Comparison of ENCODE assay signal across 33 cellular contexts in the genomic region with DNA sequence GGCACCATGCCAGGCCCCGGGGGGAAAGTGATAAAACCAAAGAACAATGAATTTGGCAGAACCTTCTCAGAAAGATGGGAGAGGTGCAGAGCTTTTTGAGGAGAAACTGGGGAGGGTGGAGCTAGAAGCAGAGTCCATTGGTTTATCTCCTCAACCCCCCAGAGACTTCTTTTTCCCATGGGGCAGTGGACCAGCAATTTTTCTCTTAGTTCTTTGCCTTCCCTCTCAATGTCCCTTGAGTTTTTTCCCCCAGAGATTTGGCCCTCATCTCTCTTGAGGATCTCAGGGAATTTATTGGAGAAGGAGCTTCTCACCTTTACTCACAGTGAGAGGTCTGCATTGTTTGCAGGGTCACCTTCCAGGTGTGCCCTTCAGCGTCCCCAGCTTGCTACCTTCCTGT. TPM values are rescaled to one million over a fixed set of nuclear protein-coding genes. Genes with fewer than 3 reads are reported as not detected.
"Had no signal": no experiment of that assay in that cellular context is flagged by ENCODE, and none has a peak within 500 bp of the region (broad histone marks: within the 10 kb centered on the region; RNA-seq: fewer than 3 reads in every experiment).

No MANE protein-coding gene starts in this region.

- H3K27me3 Mint-ChIP-seq: progenitor cell of endocrine pancreas had no signal

- H3K4me1 ChIP-seq: left ventricle myocardium inferior, right lobe of liver, testis, thyroid gland, vagina had no signal

- H3K27ac ChIP-seq: left ventricle myocardium inferior, ovary, right atrium auricular region, right lobe of liver, stomach, testis, thyroid gland, transverse colon, upper lobe of left lung, vagina had no signal

- H3K4me3 Mint-ChIP-seq: memory B cell; naive thymus-derived CD4-positive, alpha-beta T cell; natural killer cell treated with Interleukin-12 subunit alpha and Interleukin-12 subunit beta and Interleukin-15 and Interleukin-18, amount 100 ng/mL, for 72 hours; stimulated activated naive B cell treated with anti-CD40 and anti-IgM and Interleukin-4, amounts not matched to agents 10 μg/mL and 1 μg/mL and 100 μg/mL, for 72 hours had no signal

- H3K27ac Mint-ChIP-seq: memory B cell; naive thymus-derived CD4-positive, alpha-beta T cell; natural killer cell treated with Interleukin-12 subunit alpha and Interleukin-12 subunit beta and Interleukin-15 and Interleukin-18, amount 100 ng/mL, for 72 hours; progenitor cell of endocrine pancreas; stimulated activated naive B cell treated with anti-CD40 and anti-IgM and Interleukin-4, amounts not matched to agents 10 μg/mL and 1 μg/mL and 100 μg/mL, for 72 hours had no signal

- H3K9me3 ChIP-seq: mucosa of descending colon, ovary, testis, thyroid gland, vagina had no signal

- DNase-seq: islet precursor cell; left ventricle myocardium inferior; midbrain; mucosa of descending colon; naive thymus-derived CD4-positive, alpha-beta T cell; ovary; right lobe of liver; stimulated activated CD4-positive, alpha-beta T cell treated with anti-CD3 and anti-CD28 coated beads, Interleukin-2, amount 100 ng/mL, for 24 hours; stimulated activated CD4-positive, alpha-beta T cell treated with anti-CD3 and anti-CD28 coated beads, Interleukin-4, amount 100 ng/mL, for 1 hour; stimulated activated naive B cell treated with anti-CD40 and anti-IgM and Interleukin-4, amounts not matched to agents 10 μg/mL and 1 μg/mL and 100 μg/mL, for 72 hours; stimulated activated naive CD8-positive, alpha-beta T cell treated with anti-CD3 and anti-CD28 coated beads, Interleukin-15, Interleukin-2, amounts not matched to agents 100 U/mL and 50 U/mL, for 24 hours; stomach; testis; thyroid gland; transverse colon; upper lobe of left lung had no signal

- H3K27me3 ChIP-seq: ovary, right atrium auricular region, right lobe of liver, stomach, testis, thyroid gland, transverse colon, upper lobe of left lung, vagina had no signal

- H3K36me3 ChIP-seq: left ventricle myocardium inferior, ovary, right atrium auricular region, right lobe of liver, stomach, thyroid gland, transverse colon, upper lobe of left lung, vagina had no signal

- H3K4me3 ChIP-seq: left ventricle myocardium inferior, lung, mucosa of descending colon, ovary, right atrium auricular region, right lobe of liver, smooth muscle cell, stomach, testis, thyroid gland, transverse colon, upper lobe of left lung, vagina had no signal

RNA-seq across cellular contexts. Expression of a gene that starts 48.8 kb away (rescaled TPM):
- total RNA-seq: kidney epithelial cell; left ventricle myocardium inferior; lower leg skin; lung; mesenteric fat pad; mucosa of descending colon; myocyte; naive thymus-derived CD4-positive, alpha-beta T cell; omental fat pad; ovary; pulmonary artery endothelial cell; renal cortical epithelial cell; right atrium auricular region; right lobe of liver; skeletal muscle tissue; smooth muscle cell; stomach; thyroid gland; transverse colon; upper lobe of left lung; urinary bladder; vagina had no signal
- polyA plus RNA-seq: naive thymus-derived CD4-positive, alpha-beta T cell; neural cell; ovary; smooth muscle cell; stomach; urinary bladder had no signal
